Comparison of ENCODE assay signal across 8 cellular contexts in genomic region chr16:67537636-67538591, GRCh38. TPM values are rescaled to one million over a fixed set of nuclear protein-coding genes. Genes with fewer than 3 reads are reported as not detected.
A peak's percentile ranks its signal among the peaks of the same experiment; 100 is the strongest.
DNase-seq lines count a peak whose midpoint lies in the region; ATAC-seq and TF ChIP-seq lines count a peak whose summit lies in the region.

No MANE protein-coding gene starts in this region.

- 0 out of 2 replicates have a peak, but pooled peaks cover 2% of the 10 kb centered on the region for H4K20me1 ChIP-seq in PC-9 (ENCODE audit: insufficient read depth)

- no TSS peak for BruUV-seq in PC-9 (replicated peaks; lab: Mats Ljungman, UMichigan)

- H3K36me3 ChIP-seq in PC-9 (ENCODE audit: low read depth) (no peaks in the 10 kb centered on the region), left ventricle myocardium inferior (peaks cover 42% of the 10 kb centered on the region)

- H3K9me2 ChIP-seq in PC-9 (ENCODE audit: insufficient read depth): no peaks in the 10 kb centered on the region

- H3K4me3 ChIP-seq in PC-9 (peak overlapping the region; percentile 59), left ventricle myocardium inferior (peak overlapping the region; percentile 90)

- peak overlapping the region; percentile 80 for H3K4me2 ChIP-seq in PC-9

- H3K4me3 Mint-ChIP-seq in activated naive CD8-positive, alpha-beta T cell: peak overlapping the region; percentile 83

- H3K79me2 ChIP-seq in PC-9 (ENCODE audit: low read depth): peaks cover 9% of the 10 kb centered on the region; the same call in 1 of the 2 replicates

- no peak overlapping the region for H3K27ac ChIP-seq in PC-9
- peak overlapping the region; percentile 99 for H3K27ac ChIP-seq in left ventricle myocardium inferior (replicated peaks)

- H3K27me3 ChIP-seq in PC-9 (ENCODE audit: insufficient read depth, low read depth): no peaks in the 10 kb centered on the region
- no peaks in the 10 kb centered on the region for H3K27me3 ChIP-seq in left ventricle myocardium inferior (ENCODE audit: low read depth)

- POLR2A ChIA-PET in PC-9 (lab: Charles Lee; ENCODE audit: unreplicated experiment): interaction anchor here (0.6 kb wide), 1 partner anchor 310 kb away, joined by 11 read pairs; no protein-coding TSS in a partner anchor

- no peaks in the 10 kb centered on the region for H3K27me3 Mint-ChIP-seq in activated naive CD8-positive, alpha-beta T cell

- DNase-seq in PC-9 (peak in 1 of 2 experiments; percentile 77), left ventricle myocardium inferior (peak; percentile 79), retina (peak; percentile 67), NCI-H1105 treated with DMSO at 0.1 percent for 48 hours (lab: John Stamatoyannopoulos, UW) (no peak), NCI-H345 treated with DMSO at 0.1 percent for 48 hours (lab: John Stamatoyannopoulos, UW; ENCODE audit: unreplicated experiment) (no peak)

- peaks cover 10% of the 10 kb centered on the region; the same call in 1 of the 2 replicates for H3F3A ChIP-seq in PC-9 (ENCODE audit: insufficient read depth, low read depth)

- no peaks in the 10 kb centered on the region for H3K9me3 ChIP-seq in PC-9 (ENCODE audit: insufficient read depth, low read depth)
- H3K9me3 ChIP-seq in left ventricle myocardium inferior (replicated peaks): no peaks in the 10 kb centered on the region

- CTCF ChIA-PET in PC-9 (lab: Charles Lee): interaction anchor here (0.6 to 0.7 kb wide), 4 partner anchors 57 to 1267 kb away, joined by 3 to 5 read pairs (median 3); partner anchors contain the start of gene ATP6V0D1

- ATAC-seq in GM19035 (IDR thresholded peaks at IDR 0.05; ENCODE audit: unreplicated experiment) (peak; percentile 43), GM18502 (IDR thresholded peaks at IDR 0.05; ENCODE audit: poor library complexity, unreplicated experiment) (no peak)

- intact Hi-C loops in PC-9 (cut with micrococcal nuclease; ENCODE audit: unreplicated experiment): no loop called here
- intact Hi-C loops in left ventricle myocardium inferior (cut with micrococcal nuclease): no loop called here

- H2AFZ ChIP-seq in PC-9: no peak overlapping the region

- no peaks in the 10 kb centered on the region for H3K9me3 Mint-ChIP-seq in activated naive CD8-positive, alpha-beta T cell (ENCODE audit: low read depth)

- H3K27ac Mint-ChIP-seq in activated naive CD8-positive, alpha-beta T cell: no peak overlapping the region

- TF ChIP-seq CTCF in PC-9 (conservative IDR thresholded peaks at IDR 0.05) (no peak), left ventricle myocardium inferior (IDR thresholded peaks at IDR 0.05; ENCODE audit: borderline replicate concordance) (no peak)

- H3K36me3 Mint-ChIP-seq in activated naive CD8-positive, alpha-beta T cell: no peaks in the 10 kb centered on the region

- H3K4me1 ChIP-seq in PC-9 (replicated peaks; ENCODE audit: insufficient read depth): no peaks in the 10 kb centered on the region
- H3K4me1 ChIP-seq in left ventricle myocardium inferior: peaks cover 100% of the 10 kb centered on the region

- H3K4me1 Mint-ChIP-seq in activated naive CD8-positive, alpha-beta T cell (ENCODE audit: low read depth): peaks cover 28% of the 10 kb centered on the region

RNA-seq across cellular contexts. Expression of gene RIPOR1, which starts 9.3 kb away (rescaled TPM):
- total RNA-seq in PC-9 (2021) (76.7 and 113 TPM in 2 replicates), left ventricle myocardium inferior (79.7 TPM)

RNA-seq across cellular contexts. Expression of gene CTCF, which starts 24.4 kb away (rescaled TPM):
- total RNA-seq in PC-9 (2021): 35.3 and 39.0 TPM in 2 replicates
- total RNA-seq in left ventricle myocardium inferior: 26.1 TPM

RNA-seq across cellular contexts. Expression of gene AGRP, which starts 54.6 kb away (rescaled TPM):
- total RNA-seq in PC-9 (2021): not detected in 2 replicates
- total RNA-seq in left ventricle myocardium inferior: not detected

RNA-seq across cellular contexts. Expression of gene ATP6V0D1, which starts 57.0 kb away (rescaled TPM):
- total RNA-seq in PC-9 (2021) (51.5 and 61.0 TPM in 2 replicates), left ventricle myocardium inferior (65.8 TPM)

Comparison
In these comparisons a context has a peak if more than half of its experiments do, and no peak if none do; other contexts are left out.
1. DNase-seq: peak in left ventricle myocardium inferior (single experiment) and retina (single experiment); none in NCI-H1105 treated with DMSO at 0.1 percent for 48 hours (single experiment) and NCI-H345 treated with DMSO at 0.1 percent for 48 hours (single experiment).